Comparison of ENCODE assay signal across 5 cellular contexts in the genomic region with DNA sequence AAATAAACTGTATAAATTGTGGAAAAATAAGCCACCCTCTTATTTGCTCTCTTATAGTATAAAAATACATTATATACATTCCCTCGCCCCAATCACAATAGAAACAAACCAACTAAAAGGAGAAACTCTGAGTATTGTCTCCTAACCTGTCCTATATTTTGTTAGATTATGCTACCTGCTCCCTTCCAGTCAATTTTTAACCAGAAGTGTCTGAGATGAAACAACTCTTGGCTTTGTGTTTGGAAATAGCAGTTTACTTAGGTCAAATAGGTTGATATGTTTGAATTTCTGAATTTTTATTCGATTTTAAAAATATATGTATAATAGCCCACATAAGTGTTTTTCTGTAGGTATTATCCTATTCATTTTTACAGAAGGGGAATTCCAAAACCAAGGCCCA.
"Had no signal": no experiment of that assay in that cellular context is flagged by ENCODE, and none has a peak within 500 bp of the region (broad histone marks: within the 10 kb centered on the region; RNA-seq: fewer than 3 reads in every experiment).

No MANE protein-coding gene starts in this region.

- ATAC-seq: K562 had no signal

- DNase-seq: IMR-90, KBM-7 had no signal

- H3K4me3 ChIP-seq: K562 had no signal

- FAIRE-seq: HTR-8/SVneo, K562 had no signal

- H3K27ac ChIP-seq: HL-60 had no signal
